Comparison of ENCODE assay signal across 8 cellular contexts in genomic region chr7:149598721-149599308, GRCh38.
A peak's percentile ranks its signal among the peaks of the same experiment; 100 is the strongest.
DNase-seq lines count a peak whose midpoint lies in the region; ATAC-seq and TF ChIP-seq lines count a peak whose summit lies in the region.

No MANE protein-coding gene starts in this region.

- H3K4me3 ChIP-seq in OCI-LY3 (ENCODE audit: low read length) (no peak overlapping the region), neural progenitor cell (no peak overlapping the region)

- no peaks in the 10 kb centered on the region for H3K9me3 Mint-ChIP-seq in endothelial cell (ENCODE audit: unreplicated experiment)
- H3K9me3 Mint-ChIP-seq in neural progenitor cell = no peaks in the 10 kb centered on the region

- H3K4me3 Mint-ChIP-seq in endothelial cell (ENCODE audit: unreplicated experiment) = no peak overlapping the region
- H3K4me3 Mint-ChIP-seq in neural progenitor cell = no peak overlapping the region

- H3K36me3 ChIP-seq in OCI-LY3 (replicated peaks; ENCODE audit: low read depth, low read length) (peaks cover 32% of the 10 kb centered on the region), neural progenitor cell (no peaks in the 10 kb centered on the region)

- H3K4me2 ChIP-seq in OCI-LY3 (ENCODE audit: low read length) (peak overlapping the region; percentile 92; the same call in 1 of the 2 replicates), neural progenitor cell (no peak overlapping the region)

- peaks cover 3% of the 10 kb centered on the region for H3K27me3 Mint-ChIP-seq in endothelial cell (ENCODE audit: unreplicated experiment)
- peaks cover 2% of the 10 kb centered on the region for H3K27me3 Mint-ChIP-seq in neural progenitor cell (ENCODE audit: insufficient read depth, low read depth)

- peaks cover 30% of the 10 kb centered on the region for H4K20me1 ChIP-seq in OCI-LY3 (ENCODE audit: insufficient read depth, low read length)
- H4K20me1 ChIP-seq in neural progenitor cell (ENCODE audit: low read depth) = no peaks in the 10 kb centered on the region

- H3K4me1 Mint-ChIP-seq in endothelial cell (ENCODE audit: unreplicated experiment) (no peaks in the 10 kb centered on the region), neural progenitor cell (no peaks in the 10 kb centered on the region)

- H3K27me3 ChIP-seq in OCI-LY3 (ENCODE audit: low read depth, low read length) = no peaks in the 10 kb centered on the region
- no peaks in the 10 kb centered on the region for H3K27me3 ChIP-seq in neural progenitor cell

- H2AFZ ChIP-seq in OCI-LY3 (ENCODE audit: low read depth, low read length) (no peak overlapping the region), neural progenitor cell (replicated peaks) (no peak overlapping the region)

- TF ChIP-seq CTCF in OCI-LY3 (IDR thresholded peaks at IDR 0.05; ENCODE audit: low read depth, low read length) (peak; percentile 60), endothelial cell (IDR thresholded peaks at IDR 0.05; ENCODE audit: unreplicated experiment) (no peak), neural progenitor cell (IDR thresholded peaks at IDR 0.05) (peak; percentile 71)

- H3K9ac ChIP-seq in OCI-LY3 (ENCODE audit: low read length) (no peak overlapping the region), neural progenitor cell (no peak overlapping the region)

- H3K27ac Mint-ChIP-seq in endothelial cell (ENCODE audit: unreplicated experiment) = no peak overlapping the region
- H3K27ac Mint-ChIP-seq in neural progenitor cell = no peak overlapping the region

- H3K36me3 Mint-ChIP-seq in endothelial cell (ENCODE audit: low read depth, unreplicated experiment) (peaks cover 21% of the 10 kb centered on the region), neural progenitor cell (peaks cover 17% of the 10 kb centered on the region)

- no peaks in the 10 kb centered on the region for H3K9me3 ChIP-seq in OCI-LY3 (ENCODE audit: insufficient read depth, low read length)
- no peaks in the 10 kb centered on the region for H3K9me3 ChIP-seq in neural progenitor cell (ENCODE audit: low read depth)

- H3K4me1 ChIP-seq in OCI-LY3 (ENCODE audit: low read length) (peaks cover 28% of the 10 kb centered on the region), neural progenitor cell (no peaks in the 10 kb centered on the region)

- no peak overlapping the region for H3K27ac ChIP-seq in OCI-LY3 (ENCODE audit: low read length)
- no peak overlapping the region for H3K27ac ChIP-seq in neural progenitor cell

- H3F3A ChIP-seq in neural progenitor cell (ENCODE audit: low read depth) = peaks cover 8% of the 10 kb centered on the region

- H3K79me2 ChIP-seq in OCI-LY3 (ENCODE audit: low read length) = no peaks in the 10 kb centered on the region
- no peaks in the 10 kb centered on the region for H3K79me2 ChIP-seq in neural progenitor cell (ENCODE audit: low read depth)

- peak; percentile 28 for ATAC-seq in GM21360 (IDR thresholded peaks at IDR 0.05; ENCODE audit: unreplicated experiment)

- peak; percentile 2 for DNase-seq in COLO668 (lab: John Stamatoyannopoulos, UW; ENCODE audit: unreplicated experiment)
- peak; percentile 57 for DNase-seq in endothelial cell (ENCODE audit: low spot score)
- peak; percentile 68 for DNase-seq in neural progenitor cell (ENCODE audit: low spot score)
- no peak for DNase-seq in 8988T
- DNase-seq in SK-N-DZ (ENCODE audit: low spot score) = no peak
- no peak for DNase-seq in NCI-H1417 treated with DMSO at 0.1 percent for 48 hours (lab: John Stamatoyannopoulos, UW)

Comparison
In these comparisons a context has a peak if more than half of its experiments do, and no peak if none do; other contexts are left out.
1. DNase-seq: peak in COLO668 (single experiment), endothelial cell (single experiment) and neural progenitor cell (single experiment); none in 8988T (single experiment), SK-N-DZ (single experiment) and NCI-H1417 treated with DMSO at 0.1 percent for 48 hours (single experiment).